ENCODE assay signal across 6 cellular contexts in the genomic region with DNA sequence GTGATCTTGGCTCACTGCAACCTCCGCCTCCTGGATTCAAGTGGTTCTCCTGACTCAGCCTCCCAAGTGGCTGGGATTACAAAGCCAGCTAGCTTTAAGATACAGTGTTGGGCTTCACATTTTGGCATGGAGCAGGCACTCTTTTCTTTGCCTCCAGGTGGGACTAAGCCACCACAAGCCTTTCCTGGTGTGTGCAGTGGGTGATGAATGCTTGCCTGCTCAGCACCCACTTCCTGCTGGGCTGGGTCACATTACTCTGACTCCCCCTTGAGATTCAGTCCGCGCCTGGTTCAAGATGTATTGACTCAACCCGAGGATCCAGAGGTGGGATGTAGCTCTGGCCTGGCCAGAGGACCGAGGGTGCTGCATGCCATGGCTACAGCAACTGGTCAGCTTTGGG. TPM values are rescaled to one million over a fixed set of nuclear protein-coding genes. Genes with fewer than 3 reads are reported as not detected.
"Had no signal": no experiment of that assay in that cellular context is flagged by ENCODE, and none has a peak within 500 bp of the region (broad histone marks: within the 10 kb centered on the region; RNA-seq: fewer than 3 reads in every experiment).

No MANE protein-coding gene starts in this region.

RNA-seq across cellular contexts. Expression of gene FAM90A1, which starts 28.9 kb away (rescaled TPM):
- total RNA-seq: dermis microvascular lymphatic vessel endothelial cell; gastroesophageal sphincter; hepatocyte; left ventricle myocardium superior; myocyte; naive thymus-derived CD8-positive, alpha-beta T cell had no signal
- polyA plus RNA-seq: hepatocyte had no signal
